In genomic region chr11:97996762-97997161, GRCh38 we compare ENCODE assay signal across 1 cellular context.
TF ChIP-seq lines count a peak whose summit lies in the region.

No MANE protein-coding gene starts in this region.

TF ChIP-seq in K562, 482 proteins besides CTCF, POLR2A, EP300 and RAD21 (continued from another document and continues in another):
- TF ChIP-seq MEF2A (IDR thresholded peaks at IDR 0.05; ENCODE audit: control insufficient read depth, low read depth, low read length) (no peak), ZNF277 (CRISPR knock-in tag; IDR thresholded peaks at IDR 0.05; ENCODE audit: borderline replicate concordance) (no peak), NFRKB (IDR thresholded peaks at IDR 0.05; ENCODE audit: low read depth) (peak; percentile 41; the same call in 1 of the 2 replicates), PCBP2 (IDR thresholded peaks at IDR 0.05; ENCODE audit: low read depth, low read length, poor library complexity, severe bottlenecking) (no peak), SMARCA4 (IDR thresholded peaks at IDR 0.05) (peak; percentile 81), REST (CRISPR knock-in tag; IDR thresholded peaks at IDR 0.05; ENCODE audit: low read depth) (no peak), FOXM1 (IDR thresholded peaks at IDR 0.05; ENCODE audit: low read depth) (peak; percentile 80), FOXM1 (CRISPR knock-in tag; IDR thresholded peaks at IDR 0.05; ENCODE audit: low read depth) (no peak), ZNF212 (CRISPR knock-in tag; IDR thresholded peaks at IDR 0.05) (no peak), PML (IDR thresholded peaks at IDR 0.05; ENCODE audit: low read length) (peak; percentile 81; the same call in 1 of the 2 replicates), U2AF2 (optimal IDR thresholded peaks at IDR 0.05; ENCODE audit: low read depth, low read length) (no peak), ZMIZ1 (IDR thresholded peaks at IDR 0.05; ENCODE audit: low read depth in 2 of 2, low read length in 2 of 2) (peak in 1 of 2 experiments; percentile 56; a peak in 2 of 4 replicates), LARP7 (IDR thresholded peaks at IDR 0.05) (no peak), ZNF184 (CRISPR knock-in tag; IDR thresholded peaks at IDR 0.05) (no peak), TAL1 (IDR thresholded peaks at IDR 0.05) (peak; percentile 88), ZNF707 (CRISPR knock-in tag; conservative IDR thresholded peaks at IDR 0.05) (no peak), PHF21A (IDR thresholded peaks at IDR 0.05; ENCODE audit: borderline replicate concordance, low read depth) (no peak), TEAD4 (IDR thresholded peaks at IDR 0.05; ENCODE audit: low read length) (peak; percentile 96), TEAD4 (CRISPR knock-in tag; IDR thresholded peaks at IDR 0.05; ENCODE audit: borderline replicate concordance) (no peak), ZNF124 (CRISPR knock-in tag; IDR thresholded peaks at IDR 0.05) (no peak), NFIC (IDR thresholded peaks at IDR 0.05) (peak; percentile 47; the same call in 1 of the 2 replicates), SPI1 (IDR thresholded peaks at IDR 0.05; ENCODE audit: borderline replicate concordance, low read depth, low read length) (no peak), ZC3H8 (IDR thresholded peaks at IDR 0.05) (no peak), ARNT (IDR thresholded peaks at IDR 0.05) (peak; percentile 16 to 38; a peak in 1 of 4 replicates), OTX1 (CRISPR knock-in tag; IDR thresholded peaks at IDR 0.05) (no peak), POLR2AphosphoS5 (IDR thresholded peaks at IDR 0.05; ENCODE audit: control insufficient read depth, insufficient read depth, low read depth, low read length) (peak; percentile 49; the same call in 1 of the 2 replicates), SMARCA5 (IDR thresholded peaks at IDR 0.05) (no peak), FOXA3 (CRISPR knock-in tag; conservative IDR thresholded peaks at IDR 0.05 in 1 of 2, IDR thresholded peaks at IDR 0.05 in 1 of 2) (peak in 1 of 2 experiments; percentile 24; a peak in 1 of 4 replicates), THRB (CRISPR knock-in tag; conservative IDR thresholded peaks at IDR 0.05) (no peak), BRD9 (IDR thresholded peaks at IDR 0.05; ENCODE audit: low read depth, partially characterized antibody) (peak; percentile 37), L3MBTL2 (IDR thresholded peaks at IDR 0.05) (no peak), CXXC5 (CRISPR knock-in tag; IDR thresholded peaks at IDR 0.05) (peak; percentile 24; the same call in 1 of the 2 replicates), ZBED1 (IDR thresholded peaks at IDR 0.05) (no peak), ZNF174 (CRISPR knock-in tag; IDR thresholded peaks at IDR 0.05) (no peak), SMARCC2 (IDR thresholded peaks at IDR 0.05; ENCODE audit: low read depth) (peak; percentile 42; the same call in 1 of the 2 replicates), ATF1 (CRISPR knock-in tag; IDR thresholded peaks at IDR 0.05) (no peak), ATF1 (tag; IDR thresholded peaks at IDR 0.05) (peak; percentile 62), TRIM24 (IDR thresholded peaks at IDR 0.05) (peak; percentile 89 to 93), COPS2 (conservative IDR thresholded peaks at IDR 0.05) (no peak), ADNP (tag; IDR thresholded peaks at IDR 0.05) (no peak), KLF16 (IDR thresholded peaks at IDR 0.05) (0 out of 2 replicates have a peak, but pooled peaks have one; percentile 63)
- TF ChIP-seq, protein P1, sequence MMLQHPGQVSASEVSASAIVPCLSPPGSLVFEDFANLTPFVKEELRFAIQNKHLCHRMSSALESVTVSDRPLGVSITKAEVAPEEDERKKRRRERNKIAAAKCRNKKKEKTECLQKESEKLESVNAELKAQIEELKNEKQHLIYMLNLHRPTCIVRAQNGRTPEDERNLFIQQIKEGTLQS (IDR thresholded peaks at IDR 0.05), result peak; percentile 74
- TF ChIP-seq, protein P1 (CRISPR knock-in tag; conservative IDR thresholded peaks at IDR 0.05), result 0 out of 2 replicates have a peak, but pooled peaks have one; percentile 17
- TF ChIP-seq, protein P2, sequence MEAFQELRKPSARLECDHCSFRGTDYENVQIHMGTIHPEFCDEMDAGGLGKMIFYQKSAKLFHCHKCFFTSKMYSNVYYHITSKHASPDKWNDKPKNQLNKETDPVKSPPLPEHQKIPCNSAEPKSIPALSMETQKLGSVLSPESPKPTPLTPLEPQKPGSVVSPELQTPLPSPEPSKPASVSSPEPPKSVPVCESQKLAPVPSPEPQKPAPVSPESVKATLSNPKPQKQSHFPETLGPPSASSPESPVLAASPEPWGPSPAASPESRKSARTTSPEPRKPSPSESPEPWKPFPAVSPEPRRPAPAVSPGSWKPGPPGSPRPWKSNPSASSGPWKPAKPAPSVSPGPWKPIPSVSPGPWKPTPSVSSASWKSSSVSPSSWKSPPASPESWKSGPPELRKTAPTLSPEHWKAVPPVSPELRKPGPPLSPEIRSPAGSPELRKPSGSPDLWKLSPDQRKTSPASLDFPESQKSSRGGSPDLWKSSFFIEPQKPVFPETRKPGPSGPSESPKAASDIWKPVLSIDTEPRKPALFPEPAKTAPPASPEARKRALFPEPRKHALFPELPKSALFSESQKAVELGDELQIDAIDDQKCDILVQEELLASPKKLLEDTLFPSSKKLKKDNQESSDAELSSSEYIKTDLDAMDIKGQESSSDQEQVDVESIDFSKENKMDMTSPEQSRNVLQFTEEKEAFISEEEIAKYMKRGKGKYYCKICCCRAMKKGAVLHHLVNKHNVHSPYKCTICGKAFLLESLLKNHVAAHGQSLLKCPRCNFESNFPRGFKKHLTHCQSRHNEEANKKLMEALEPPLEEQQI (IDR thresholded peaks at IDR 0.05), result peak; percentile 86
- TF ChIP-seq, protein P3, sequence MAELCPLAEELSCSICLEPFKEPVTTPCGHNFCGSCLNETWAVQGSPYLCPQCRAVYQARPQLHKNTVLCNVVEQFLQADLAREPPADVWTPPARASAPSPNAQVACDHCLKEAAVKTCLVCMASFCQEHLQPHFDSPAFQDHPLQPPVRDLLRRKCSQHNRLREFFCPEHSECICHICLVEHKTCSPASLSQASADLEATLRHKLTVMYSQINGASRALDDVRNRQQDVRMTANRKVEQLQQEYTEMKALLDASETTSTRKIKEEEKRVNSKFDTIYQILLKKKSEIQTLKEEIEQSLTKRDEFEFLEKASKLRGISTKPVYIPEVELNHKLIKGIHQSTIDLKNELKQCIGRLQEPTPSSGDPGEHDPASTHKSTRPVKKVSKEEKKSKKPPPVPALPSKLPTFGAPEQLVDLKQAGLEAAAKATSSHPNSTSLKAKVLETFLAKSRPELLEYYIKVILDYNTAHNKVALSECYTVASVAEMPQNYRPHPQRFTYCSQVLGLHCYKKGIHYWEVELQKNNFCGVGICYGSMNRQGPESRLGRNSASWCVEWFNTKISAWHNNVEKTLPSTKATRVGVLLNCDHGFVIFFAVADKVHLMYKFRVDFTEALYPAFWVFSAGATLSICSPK (IDR thresholded peaks at IDR 0.05; ENCODE audit: borderline replicate concordance), result no peak
- TF ChIP-seq, protein P4, sequence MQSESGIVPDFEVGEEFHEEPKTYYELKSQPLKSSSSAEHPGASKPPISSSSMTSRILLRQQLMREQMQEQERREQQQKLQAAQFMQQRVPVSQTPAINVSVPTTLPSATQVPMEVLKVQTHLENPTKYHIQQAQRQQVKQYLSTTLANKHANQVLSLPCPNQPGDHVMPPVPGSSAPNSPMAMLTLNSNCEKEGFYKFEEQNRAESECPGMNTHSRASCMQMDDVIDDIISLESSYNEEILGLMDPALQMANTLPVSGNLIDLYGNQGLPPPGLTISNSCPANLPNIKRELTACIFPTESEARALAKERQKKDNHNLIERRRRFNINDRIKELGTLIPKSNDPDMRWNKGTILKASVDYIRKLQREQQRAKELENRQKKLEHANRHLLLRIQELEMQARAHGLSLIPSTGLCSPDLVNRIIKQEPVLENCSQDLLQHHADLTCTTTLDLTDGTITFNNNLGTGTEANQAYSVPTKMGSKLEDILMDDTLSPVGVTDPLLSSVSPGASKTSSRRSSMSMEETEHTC (IDR thresholded peaks at IDR 0.05), result no peak
- TF ChIP-seq, protein P5, sequence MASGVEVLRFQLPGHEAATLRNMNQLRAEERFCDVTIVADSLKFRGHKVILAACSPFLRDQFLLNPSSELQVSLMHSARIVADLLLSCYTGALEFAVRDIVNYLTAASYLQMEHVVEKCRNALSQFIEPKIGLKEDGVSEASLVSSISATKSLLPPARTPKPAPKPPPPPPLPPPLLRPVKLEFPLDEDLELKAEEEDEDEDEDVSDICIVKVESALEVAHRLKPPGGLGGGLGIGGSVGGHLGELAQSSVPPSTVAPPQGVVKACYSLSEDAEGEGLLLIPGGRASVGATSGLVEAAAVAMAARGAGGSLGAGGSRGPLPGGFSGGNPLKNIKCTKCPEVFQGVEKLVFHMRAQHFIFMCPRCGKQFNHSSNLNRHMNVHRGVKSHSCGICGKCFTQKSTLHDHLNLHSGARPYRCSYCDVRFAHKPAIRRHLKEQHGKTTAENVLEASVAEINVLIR (CRISPR knock-in tag; IDR thresholded peaks at IDR 0.05), result no peak
